Comparison of ENCODE assay signal across 23 cellular contexts in the genomic region with DNA sequence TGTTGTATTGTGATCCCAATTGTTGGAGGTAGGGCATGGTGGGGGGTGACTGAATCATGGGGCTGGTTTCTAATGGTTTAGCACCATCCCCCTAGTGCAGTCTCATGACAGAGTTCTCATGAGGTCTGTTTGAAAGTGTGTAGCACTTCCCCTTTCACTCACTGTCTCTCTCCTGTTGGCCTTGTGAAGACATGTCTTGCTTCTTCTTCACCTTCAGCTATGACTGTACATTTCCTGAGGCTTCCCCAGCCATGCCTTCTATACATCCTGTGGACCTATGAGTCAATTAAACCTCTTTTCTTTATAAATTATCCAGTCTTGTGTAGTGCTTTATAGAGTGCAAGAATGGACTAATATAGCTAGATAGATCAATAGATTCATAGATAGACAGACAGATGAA.
"Had no signal": no experiment of that assay in that cellular context is flagged by ENCODE, and none has a peak within 500 bp of the region (broad histone marks: within the 10 kb centered on the region; RNA-seq: fewer than 3 reads in every experiment).

No MANE protein-coding gene starts in this region.

- H3K27me3 ChIP-seq: adrenal gland, ascending aorta, heart right ventricle, upper lobe of right lung had no signal

- ATAC-seq: heart right ventricle; left colon; right cardiac atrium; stimulated activated naive CD8-positive, alpha-beta T cell treated with anti-CD3 and anti-CD28 coated beads, Interleukin-15, Interleukin-2, amounts not matched to agents 100 U/mL and 50 U/mL, for 24 hours; upper lobe of right lung had no signal

- H3K9ac ChIP-seq: parathyroid adenoma had no signal

- H3K36me3 ChIP-seq: adrenal gland, ascending aorta, heart right ventricle, upper lobe of right lung had no signal

- H3K4me3 Mint-ChIP-seq: activated CD4-positive, alpha-beta memory T cell treated with anti-CD3 and anti-CD28 coated beads, Interleukin-2, amount 10 ng/mL, durations not matched to agents 7 days and 5 days; activated naive CD8-positive, alpha-beta T cell; activated T-helper 1 cell treated with anti-CD3 and anti-CD28 coated beads, Interleukin-12 subunit alpha, Interleukin-12 subunit beta, Interleukin-2, Interleukin-4 antibody, amounts not matched to agents 30 ng/mL and 10 ng/mL and 1 ng/mL, durations not matched to agents 14 hours and 24 hours and 36 hours; memory B cell; nephron had no signal

- H3K27ac ChIP-seq: adrenal gland, ascending aorta, heart right ventricle, parathyroid adenoma, upper lobe of right lung had no signal

- H3K27me3 Mint-ChIP-seq: activated CD4-positive, alpha-beta memory T cell treated with anti-CD3 and anti-CD28 coated beads, Interleukin-2, amount 10 ng/mL, durations not matched to agents 7 days and 5 days; activated naive CD8-positive, alpha-beta T cell; memory B cell had no signal

- H3K79me2 ChIP-seq: parathyroid adenoma had no signal

- H3K27ac Mint-ChIP-seq: activated CD4-positive, alpha-beta memory T cell treated with anti-CD3 and anti-CD28 coated beads, Interleukin-2, amount 10 ng/mL, durations not matched to agents 7 days and 5 days; activated naive CD8-positive, alpha-beta T cell; activated T-helper 1 cell treated with anti-CD3 and anti-CD28 coated beads, Interleukin-12 subunit alpha, Interleukin-12 subunit beta, Interleukin-2, Interleukin-4 antibody, amounts not matched to agents 30 ng/mL and 10 ng/mL and 1 ng/mL, durations not matched to agents 14 hours and 24 hours and 36 hours; memory B cell; nephron had no signal

- H3K9me3 Mint-ChIP-seq: activated CD4-positive, alpha-beta memory T cell treated with anti-CD3 and anti-CD28 coated beads, Interleukin-2, amount 10 ng/mL, durations not matched to agents 7 days and 5 days; activated T-helper 1 cell treated with anti-CD3 and anti-CD28 coated beads, Interleukin-12 subunit alpha, Interleukin-12 subunit beta, Interleukin-2, Interleukin-4 antibody, amounts not matched to agents 30 ng/mL and 10 ng/mL and 1 ng/mL, durations not matched to agents 14 hours and 24 hours and 36 hours; memory B cell had no signal

- H3K9me3 ChIP-seq: adrenal gland, upper lobe of right lung had no signal

- H3K36me3 Mint-ChIP-seq: activated naive CD8-positive, alpha-beta T cell; memory B cell had no signal

- H3K4me1 Mint-ChIP-seq: activated CD4-positive, alpha-beta memory T cell treated with anti-CD3 and anti-CD28 coated beads, Interleukin-2, amount 10 ng/mL, durations not matched to agents 7 days and 5 days; memory B cell; nephron had no signal

- H3K4me1 ChIP-seq: adrenal gland, ascending aorta, heart right ventricle, parathyroid adenoma, upper lobe of right lung had no signal

- H2AFZ ChIP-seq: parathyroid adenoma had no signal

- DNase-seq: activated CD4-positive, alpha-beta memory T cell treated with anti-CD3 and anti-CD28 coated beads, Interleukin-2, amount 10 ng/mL, durations not matched to agents 7 days and 5 days; activated CD4-positive, alpha-beta T cell treated with anti-CD3 and anti-CD28 coated beads for 48 hours; activated CD4-positive, CD25-positive, alpha-beta regulatory T cell; activated gamma-delta T cell treated with Interleukin-2 at 50 U/mL for 16 hours; adrenal gland; central memory CD4-positive, alpha-beta T cell; dermis blood vessel endothelial cell; effector CD8-positive, alpha-beta T cell; erythroblast; foreskin fibroblast; heart right ventricle; left colon; right cardiac atrium; stimulated activated CD4-positive, alpha-beta T cell treated with anti-CD3 and anti-CD28 coated beads, Interleukin-4, amount 100 ng/mL, for 24 hours; stimulated activated naive CD8-positive, alpha-beta T cell treated with anti-CD3 and anti-CD28 coated beads, Interleukin-15, Interleukin-2, amounts not matched to agents 100 U/mL and 50 U/mL, for 24 hours; upper lobe of right lung had no signal

- H3K4me3 ChIP-seq: adrenal gland, ascending aorta, heart right ventricle, upper lobe of right lung had no signal

- FAIRE-seq: keratinocyte had no signal
